1 cellular context compared by ENCODE assay signal in genomic region chr16:29664133-29664912, GRCh38.
TF ChIP-seq lines count a peak whose summit lies in the region.

No MANE protein-coding gene starts in this region.

TF ChIP-seq in HepG2, 621 proteins besides CTCF, POLR2A, EP300 and RAD21 (continued from another document and continues in another):
- TF ChIP-seq NFAT5 (CRISPR knock-in tag; IDR thresholded peaks at IDR 0.05) = 0 out of 2 replicates have a peak, but pooled peaks have one; percentile 27
- no peak for TF ChIP-seq YY1 (IDR thresholded peaks at IDR 0.05; ENCODE audit: insufficient read depth, insufficient replicate concordance, low read depth, low read length)
- TF ChIP-seq, protein P1, sequence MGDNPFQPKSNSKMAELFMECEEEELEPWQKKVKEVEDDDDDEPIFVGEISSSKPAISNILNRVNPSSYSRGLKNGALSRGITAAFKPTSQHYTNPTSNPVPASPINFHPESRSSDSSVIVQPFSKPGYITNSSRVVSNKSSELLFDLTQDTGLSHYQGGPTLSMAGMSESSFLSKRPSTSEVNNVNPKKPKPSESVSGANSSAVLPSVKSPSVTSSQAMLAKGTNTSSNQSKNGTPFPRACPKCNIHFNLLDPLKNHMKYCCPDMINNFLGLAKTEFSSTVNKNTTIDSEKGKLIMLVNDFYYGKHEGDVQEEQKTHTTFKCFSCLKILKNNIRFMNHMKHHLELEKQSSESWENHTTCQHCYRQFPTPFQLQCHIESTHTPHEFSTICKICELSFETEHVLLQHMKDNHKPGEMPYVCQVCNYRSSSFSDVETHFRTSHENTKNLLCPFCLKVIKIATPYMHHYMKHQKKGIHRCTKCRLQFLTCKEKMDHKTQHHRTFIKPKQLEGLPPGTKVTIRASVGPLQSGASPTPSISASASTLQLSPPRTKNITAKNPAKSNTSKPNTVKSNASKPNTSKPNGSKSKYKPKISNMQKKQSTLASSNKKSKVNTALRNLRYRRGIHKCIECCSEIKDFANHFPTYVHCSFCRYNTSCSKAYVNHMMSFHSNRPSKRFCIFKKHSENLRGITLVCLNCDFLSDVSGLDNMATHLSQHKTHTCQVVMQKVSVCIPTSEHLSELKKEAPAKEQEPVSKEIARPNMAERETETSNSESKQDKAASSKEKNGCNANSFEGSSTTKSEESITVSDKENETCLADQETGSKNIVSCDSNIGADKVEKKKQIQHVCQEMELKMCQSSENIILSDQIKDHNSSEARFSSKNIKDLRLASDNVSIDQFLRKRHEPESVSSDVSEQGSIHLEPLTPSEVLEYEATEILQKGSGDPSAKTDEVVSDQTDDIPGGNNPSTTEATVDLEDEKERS (CRISPR knock-in tag; IDR thresholded peaks at IDR 0.05) = no peak
- no peak for TF ChIP-seq ZHX1 (CRISPR knock-in tag; IDR thresholded peaks at IDR 0.05; ENCODE audit: low read depth)
- no peak for TF ChIP-seq IRX3 (CRISPR knock-in tag; IDR thresholded peaks at IDR 0.05; ENCODE audit: borderline replicate concordance, low read depth)
- TF ChIP-seq ZFP82 (CRISPR knock-in tag; IDR thresholded peaks at IDR 0.05; ENCODE audit: borderline replicate concordance) = no peak
- TF ChIP-seq ZBTB38 (CRISPR knock-in tag; IDR thresholded peaks at IDR 0.05) = peak; percentile 22; the same call in 1 of the 2 replicates
- no peak for TF ChIP-seq CEBPG (CRISPR knock-in tag; IDR thresholded peaks at IDR 0.05)
- no peak for TF ChIP-seq PCBP1 (IDR thresholded peaks at IDR 0.05; ENCODE audit: borderline replicate concordance, low read depth, low read length)
- no peak for TF ChIP-seq ESRRA (CRISPR knock-in tag; IDR thresholded peaks at IDR 0.05; ENCODE audit: low read depth)
- TF ChIP-seq RFX1 (IDR thresholded peaks at IDR 0.05) = peak; percentile 81
- TF ChIP-seq ZNF761 (CRISPR knock-in tag; conservative IDR thresholded peaks at IDR 0.05) = no peak
- TF ChIP-seq ZNF451 (CRISPR knock-in tag; IDR thresholded peaks at IDR 0.05) = 0 out of 2 replicates have a peak, but pooled peaks have one; percentile 28
- TF ChIP-seq MAX (IDR thresholded peaks at IDR 0.05) = peak; percentile 69
- TF ChIP-seq ZNF333 (CRISPR knock-in tag; IDR thresholded peaks at IDR 0.05; ENCODE audit: borderline replicate concordance) = peak; percentile 32; the same call in 1 of the 2 replicates
- 0 out of 2 replicates have a peak, but pooled peaks have one; percentile 42 for TF ChIP-seq ZNF704 (CRISPR knock-in tag; IDR thresholded peaks at IDR 0.05; ENCODE audit: borderline replicate concordance)
- TF ChIP-seq RCOR2 (CRISPR knock-in tag; IDR thresholded peaks at IDR 0.05) = no peak
- peak; percentile 36 for TF ChIP-seq HNRNPLL (IDR thresholded peaks at IDR 0.05; ENCODE audit: low read depth, low read length, poor library complexity, severe bottlenecking)
- TF ChIP-seq ZFY (CRISPR knock-in tag; IDR thresholded peaks at IDR 0.05) = peak; percentile 42; the same call in 1 of the 2 replicates
- no peak for TF ChIP-seq EEA1 (CRISPR knock-in tag; IDR thresholded peaks at IDR 0.05; ENCODE audit: borderline replicate concordance)
- no peak for TF ChIP-seq MBNL3 (CRISPR knock-in tag; conservative IDR thresholded peaks at IDR 0.05)
- TF ChIP-seq BCL6 (CRISPR knock-in tag; IDR thresholded peaks at IDR 0.05) = no peak
- TF ChIP-seq YEATS4 (CRISPR knock-in tag; IDR thresholded peaks at IDR 0.05; ENCODE audit: borderline replicate concordance) = 0 out of 2 replicates have a peak, but pooled peaks have one; percentile 27
- no peak for TF ChIP-seq ZBTB3 (CRISPR knock-in tag; IDR thresholded peaks at IDR 0.05; ENCODE audit: borderline replicate concordance, low read depth)
- no peak for TF ChIP-seq ZMYM2 (CRISPR knock-in tag; IDR thresholded peaks at IDR 0.05)
- TF ChIP-seq ZNF10 (CRISPR knock-in tag; IDR thresholded peaks at IDR 0.05; ENCODE audit: borderline replicate concordance, low read depth) = no peak
- TF ChIP-seq MYC (CRISPR knock-in tag; IDR thresholded peaks at IDR 0.05; ENCODE audit: borderline replicate concordance) = peak; percentile 51; the same call in 1 of the 2 replicates
- peak; percentile 72; the same call in 1 of the 2 replicates for TF ChIP-seq NFKB2 (CRISPR knock-in tag; IDR thresholded peaks at IDR 0.05; ENCODE audit: borderline replicate concordance)
- no peak for TF ChIP-seq ZBTB46 (CRISPR knock-in tag; IDR thresholded peaks at IDR 0.05; ENCODE audit: borderline replicate concordance)
- TF ChIP-seq ZNF816 (CRISPR knock-in tag; IDR thresholded peaks at IDR 0.05; ENCODE audit: borderline replicate concordance) = no peak
- TF ChIP-seq RNF2 (conservative IDR thresholded peaks at IDR 0.05; ENCODE audit: low read depth) = 0 out of 2 replicates have a peak, but pooled peaks have one; percentile 39
- TF ChIP-seq ZFP36L1 (CRISPR knock-in tag; IDR thresholded peaks at IDR 0.05) = no peak
- TF ChIP-seq SMYD3 (CRISPR knock-in tag; IDR thresholded peaks at IDR 0.05) = no peak
- no peak for TF ChIP-seq ZNF362 (CRISPR knock-in tag; IDR thresholded peaks at IDR 0.05; ENCODE audit: borderline replicate concordance)
- 0 out of 2 replicates have a peak, but pooled peaks have one; percentile 19 for TF ChIP-seq ARID4A (CRISPR knock-in tag; IDR thresholded peaks at IDR 0.05; ENCODE audit: borderline replicate concordance)
- no peak for TF ChIP-seq MTERF4 (CRISPR knock-in tag; IDR thresholded peaks at IDR 0.05)
- peak; percentile 64 for TF ChIP-seq RFX3 (CRISPR knock-in tag; IDR thresholded peaks at IDR 0.05)
- TF ChIP-seq ZNF672 (CRISPR knock-in tag; IDR thresholded peaks at IDR 0.05) = no peak
- no peak for TF ChIP-seq SIN3A (IDR thresholded peaks at IDR 0.05; ENCODE audit: borderline replicate concordance, low read depth, low read length)
